10 cellular contexts compared by ENCODE assay signal in the genomic region with DNA sequence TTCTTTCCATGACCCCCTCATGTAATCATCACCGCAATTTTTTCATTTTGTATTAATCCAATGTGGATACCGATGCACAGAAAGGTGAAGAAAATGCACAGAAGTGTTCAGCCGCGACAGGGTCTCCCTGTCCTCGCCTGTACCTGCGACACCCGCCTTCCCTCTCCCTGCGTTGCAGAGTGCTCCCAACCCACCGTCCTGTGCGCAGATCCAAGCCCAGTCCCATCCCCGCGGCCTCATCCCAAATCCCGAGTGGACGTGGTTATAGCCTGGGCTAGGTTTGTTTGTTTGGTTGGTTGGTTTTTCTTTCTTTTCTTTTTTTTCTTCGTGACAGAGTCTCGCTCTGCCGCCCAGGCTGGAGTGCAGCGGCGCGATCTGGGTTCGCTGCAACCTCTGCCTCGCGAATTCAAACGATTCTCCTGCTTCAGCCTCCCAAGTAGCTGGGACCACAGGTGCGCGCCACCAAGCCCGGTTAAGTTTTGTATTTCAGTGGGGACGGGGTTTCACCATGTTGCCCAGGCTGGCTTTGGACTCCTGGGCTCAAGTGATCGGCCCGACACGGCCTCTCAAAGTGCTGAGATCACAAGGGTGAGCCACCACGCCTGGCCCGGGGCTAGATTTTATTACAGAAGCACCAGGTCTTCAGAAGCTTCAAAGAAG. TPM values are rescaled to one million over a fixed set of nuclear protein-coding genes. Genes with fewer than 3 reads are reported as not detected.
DNase-seq lines count a peak whose midpoint lies in the region; ATAC-seq, FAIRE-seq and TF ChIP-seq lines count a peak whose summit lies in the region.
"Had no signal": no experiment of that assay in that cellular context is flagged by ENCODE, and none has a peak within 500 bp of the region (broad histone marks: within the 10 kb centered on the region; RNA-seq: fewer than 3 reads in every experiment).

No MANE protein-coding gene starts in this region.

- ATAC-seq in activated T-cell treated with anti-CD3 and anti-CD28 coated beads, Interleukin-2, amount 50 U/mL, for 4 hours: peak; percentile 2 to 36
- no peak for ATAC-seq in upper lobe of left lung (ENCODE audit: low FRiP score in 2 of 2)
- no peak for ATAC-seq in GM18873 (IDR thresholded peaks at IDR 0.05; ENCODE audit: low FRiP score, unreplicated experiment)
- no peak for ATAC-seq in GM19324 (IDR thresholded peaks at IDR 0.05; ENCODE audit: low FRiP score, unreplicated experiment)

- no peak for TF ChIP-seq EP300 in upper lobe of left lung (IDR thresholded peaks at IDR 0.05)

- peaks cover 81% of the 10 kb centered on the region for H3K27me3 Mint-ChIP-seq in activated T-cell treated with anti-CD3 and anti-CD28 coated beads, Interleukin-2, amount 50 U/mL, for 4 hours (ENCODE audit: low read depth)

- no peaks in the 10 kb centered on the region for H3K9me3 ChIP-seq in mesodermal cell (ENCODE audit: control insufficient read depth, low read length)
- H3K9me3 ChIP-seq in upper lobe of left lung: no peaks in the 10 kb centered on the region

- no peaks in the 10 kb centered on the region for H3K4me1 ChIP-seq in mesodermal cell (ENCODE audit: control insufficient read depth, insufficient read depth, low read length, poor library complexity, severe bottlenecking)
- peaks cover 22 to 38% (median 29%) of the 10 kb centered on the region in 4 donors for H3K4me1 ChIP-seq in upper lobe of left lung

- H3K36me3 ChIP-seq in bronchial epithelial cell (ENCODE audit: control insufficient read depth, insufficient read depth, low read length): peaks cover 11% of the 10 kb centered on the region
- H3K36me3 ChIP-seq in mesodermal cell (ENCODE audit: control insufficient read depth, insufficient read depth, low read length): no peaks in the 10 kb centered on the region
- no peaks in the 10 kb centered on the region for H3K36me3 ChIP-seq in upper lobe of left lung

- H3K4me3 ChIP-seq in bronchial epithelial cell (ENCODE audit: low read depth, low read length) (peak overlapping the region; percentile 86), mesodermal cell (ENCODE audit: extremely low read depth, insufficient read depth, low read length, poor library complexity, severe bottlenecking) (peak overlapping the region; percentile 37), upper lobe of left lung (peak overlapping the region; percentile 28 to 61 (median 51))

- no peak for DNase-seq in activated T-cell treated with anti-CD3 and anti-CD28 coated beads, Interleukin-2, amount 50 U/mL, for 4 hours
- no peak for DNase-seq in activated T-cell treated with anti-CD3 and anti-CD28 coated beads for 4 hours
- no peak for DNase-seq in bronchial epithelial cell (ENCODE audit: low read depth)
- peak in 1 of 2 donors; percentile 72 for DNase-seq in upper lobe of left lung
- no peak for DNase-seq in GDM1 (lab: John Stamatoyannopoulos, UW)

- H3K27me3 ChIP-seq in bronchial epithelial cell (ENCODE audit: control insufficient read depth, insufficient read depth, low read length) (no peaks in the 10 kb centered on the region), upper lobe of left lung (peaks cover 0 to 6% (median 1%) of the 10 kb centered on the region in 4 donors)

- FAIRE-seq in bronchial epithelial cell (lab: Jason Lieb, UNC): no peak
- FAIRE-seq: D721Med had no signal

- H3K4me1 Mint-ChIP-seq in activated T-cell treated with anti-CD3 and anti-CD28 coated beads, Interleukin-2, amount 50 U/mL, for 4 hours (ENCODE audit: low read depth): peaks cover 25% of the 10 kb centered on the region

- TF ChIP-seq CTCF in bronchial epithelial cell (IDR thresholded peaks at IDR 0.05; ENCODE audit: insufficient read depth, low read length, severe bottlenecking) (no peak), upper lobe of left lung (IDR thresholded peaks at IDR 0.05) (no peak)

- TF ChIP-seq POLR2A in upper lobe of left lung (IDR thresholded peaks at IDR 0.05): no peak

- H3K4me3 Mint-ChIP-seq in activated T-cell treated with anti-CD3 and anti-CD28 coated beads, Interleukin-2, amount 50 U/mL, for 4 hours: peak overlapping the region; percentile 84

- H3K36me3 Mint-ChIP-seq in activated T-cell treated with anti-CD3 and anti-CD28 coated beads, Interleukin-2, amount 50 U/mL, for 4 hours (ENCODE audit: insufficient read depth): no peaks in the 10 kb centered on the region

- WGBS in mesodermal cell (ENCODE audit: insufficient coverage in 2 of 2), 2 experiments: 24 to 37% methylated on average over 21 to 24 of the region's 33 CpGs
- 31 to 32% methylated on average over 33 of the region's 33 CpGs for WGBS in upper lobe of left lung, 2 donors

- H3K27ac ChIP-seq in mesodermal cell (ENCODE audit: low read depth, low read length, severe bottlenecking): no peak overlapping the region
- H3K27ac ChIP-seq in upper lobe of left lung: no peak overlapping the region

- no peaks in the 10 kb centered on the region for H3K9me3 Mint-ChIP-seq in activated T-cell treated with anti-CD3 and anti-CD28 coated beads, Interleukin-2, amount 50 U/mL, for 4 hours

RNA-seq across cellular contexts. Expression of gene RAET1G, which starts 0.5 kb away (rescaled TPM):
- not detected for total RNA-seq in activated T-cell treated with anti-CD3 and anti-CD28 coated beads, Interleukin-2, amount 50 U/mL, for 4 hours
- 26.6 and 45.0 TPM in 2 replicates for total RNA-seq in bronchial epithelial cell
- polyA plus RNA-seq in mesodermal cell (2013, experiment 1 of 2): 0.44 TPM
- polyA plus RNA-seq in mesodermal cell (2013, experiment 2 of 2): 0.51 TPM
- total RNA-seq in upper lobe of left lung: 1 to 10 TPM in 1 of 6 donors, under 1 TPM in 3, not detected in 2; 0.37 to 2.1 (median 0.75) TPM
- total RNA-seq: T-helper 1 cell treated with Interleukin-12 subunit alpha and Interleukin-12 subunit beta and Interleukin-4 antibody, amounts not matched to agents 30 ng/mL and 1 ng/mL, for 36 hours had no signal

RNA-seq across cellular contexts. Expression of gene ULBP2, which starts 18.4 kb away (rescaled TPM):
- under 1 TPM; 0.43 to 0.87 (median 0.51) TPM for total RNA-seq in activated T-cell treated with anti-CD3 and anti-CD28 coated beads, Interleukin-2, amount 50 U/mL, for 4 hours
- total RNA-seq in bronchial epithelial cell: 2.4 and 12.2 TPM in 2 replicates
- 3.3 TPM for polyA plus RNA-seq in mesodermal cell (2013, experiment 1 of 2)
- 2.2 TPM for polyA plus RNA-seq in mesodermal cell (2013, experiment 2 of 2)
- total RNA-seq in upper lobe of left lung: 1 to 10 TPM in 3 of 6 donors, under 1 TPM in 1, not detected in 2; 1.00 to 3.7 (median 1.5) TPM

RNA-seq across cellular contexts. Expression of gene RAET1E, which starts 25.5 kb away (rescaled TPM):
- total RNA-seq in activated T-cell treated with anti-CD3 and anti-CD28 coated beads, Interleukin-2, amount 50 U/mL, for 4 hours: not detected
- 19.0 and 35.1 TPM in 2 replicates for total RNA-seq in bronchial epithelial cell
- polyA plus RNA-seq in mesodermal cell (2013, experiment 1 of 2): not detected
- polyA plus RNA-seq in mesodermal cell (2013, experiment 2 of 2): not detected
- 1 to 10 TPM in 3 of 6 donors, under 1 TPM in 2, not detected in 1; 0.30 to 2.3 (median 1.4) TPM for total RNA-seq in upper lobe of left lung
- total RNA-seq: T-helper 1 cell treated with Interleukin-12 subunit alpha and Interleukin-12 subunit beta and Interleukin-4 antibody, amounts not matched to agents 30 ng/mL and 1 ng/mL, for 36 hours had no signal

RNA-seq across cellular contexts. Expression of gene ULBP1, which starts 40.3 kb away (rescaled TPM):
- 1 to 10 TPM in 2 of 3 donors, under 1 TPM in 1; 0.83 to 1.3 (median 1.2) TPM for total RNA-seq in activated T-cell treated with anti-CD3 and anti-CD28 coated beads, Interleukin-2, amount 50 U/mL, for 4 hours
- total RNA-seq in bronchial epithelial cell (1.1 and 4.1 TPM in 2 replicates), upper lobe of left lung (1 to 10 TPM in 3 of 6 donors, under 1 TPM in 3; under 0.01 to 1.6 (median 0.80) TPM)
- 3.6 TPM for polyA plus RNA-seq in mesodermal cell (2013, experiment 1 of 2)
- polyA plus RNA-seq in mesodermal cell (2013, experiment 2 of 2): 3.4 TPM

RNA-seq across cellular contexts. Expression of gene LRP11, which starts 59.3 kb away (rescaled TPM):
- total RNA-seq in activated T-cell treated with anti-CD3 and anti-CD28 coated beads, Interleukin-2, amount 50 U/mL, for 4 hours: 1 to 10 TPM; 2.0 to 3.4 (median 3.2) TPM
- total RNA-seq in bronchial epithelial cell (108 and 129 TPM in 2 replicates), upper lobe of left lung (100 to 1,000 TPM in 1 of 6 donors, 10 to 100 TPM in 5; 30.2 to 104 (median 39.9) TPM)
- polyA plus RNA-seq in mesodermal cell (2013, experiment 1 of 2): 51.1 TPM
- polyA plus RNA-seq in mesodermal cell (2013, experiment 2 of 2): 64.7 TPM

Comparison
In these comparisons a context has a peak if more than half of its experiments do, and no peak if none do; other contexts are left out.
1. ATAC-seq: peak in activated T-cell treated with anti-CD3 and anti-CD28 coated beads, Interleukin-2, amount 50 U/mL, for 4 hours (2 of 2); none in upper lobe of left lung (0 of 2), GM18873 (single experiment) and GM19324 (single experiment).
2. Peak in every context shown above with its lines, with median percentiles within 50 percentile points of each other: H3K4me3 ChIP-seq.